Comparison of ENCODE assay signal across 1 cellular context in genomic region chr7:636396-636795, GRCh38.
A peak's percentile ranks its signal among the peaks of the same experiment; 100 is the strongest.
TF ChIP-seq lines count a peak whose summit lies in the region.

No MANE protein-coding gene starts in this region.

TF ChIP-seq in K562, 482 proteins besides CTCF, POLR2A, EP300 and RAD21 (continued from another document and continues in another):
- no peak for TF ChIP-seq ZNF318 (IDR thresholded peaks at IDR 0.05; ENCODE audit: borderline replicate concordance in 1 of 2, low read depth in 1 of 2)
- TF ChIP-seq ZNF408 (CRISPR knock-in tag; IDR thresholded peaks at IDR 0.05; ENCODE audit: low read depth): no peak
- no peak for TF ChIP-seq ATF1 (CRISPR knock-in tag; IDR thresholded peaks at IDR 0.05)
- TF ChIP-seq ATF1 (tag; IDR thresholded peaks at IDR 0.05): 0 out of 2 replicates have a peak, but pooled peaks have one; percentile 22
- TF ChIP-seq CBFA2T2 (conservative IDR thresholded peaks at IDR 0.05): no peak
- TF ChIP-seq CCAR2 (IDR thresholded peaks at IDR 0.05; ENCODE audit: low read depth, low read length): no peak
- TF ChIP-seq ARID2 (IDR thresholded peaks at IDR 0.05): peak; percentile 88
- TF ChIP-seq ESRRA (IDR thresholded peaks at IDR 0.05; ENCODE audit: borderline replicate concordance, low read depth): 0 out of 2 replicates have a peak, but pooled peaks have one; percentile 42
- TF ChIP-seq SRSF9 (IDR thresholded peaks at IDR 0.05; ENCODE audit: borderline replicate concordance, low read depth, low read length): no peak
- no peak for TF ChIP-seq FOXJ2 (tag; IDR thresholded peaks at IDR 0.05)
- no peak for TF ChIP-seq PHB (CRISPR knock-in tag; IDR thresholded peaks at IDR 0.05)
- no peak for TF ChIP-seq ZNF274 (IDR thresholded peaks at IDR 0.05; ENCODE audit: borderline replicate concordance, low read depth, low read length)
- no peak for TF ChIP-seq TAF1 (IDR thresholded peaks at IDR 0.05; ENCODE audit: control insufficient read depth, extremely low read depth, insufficient read depth, low read length, severe bottlenecking)
- TF ChIP-seq STAG1 (CRISPR knock-in tag; IDR thresholded peaks at IDR 0.05; ENCODE audit: borderline replicate concordance): peak; percentile 90
- no peak for TF ChIP-seq TCF3 (CRISPR knock-in tag; IDR thresholded peaks at IDR 0.05)
- TF ChIP-seq ZBTB5 (IDR thresholded peaks at IDR 0.05): no peak
- TF ChIP-seq DEAF1 (CRISPR knock-in tag; IDR thresholded peaks at IDR 0.05): peak; percentile 88
- no peak for TF ChIP-seq ZNF77 (CRISPR knock-in tag; IDR thresholded peaks at IDR 0.05)
- TF ChIP-seq SAFB (IDR thresholded peaks at IDR 0.05; ENCODE audit: borderline replicate concordance, low read depth, low read length): no peak
- TF ChIP-seq ZNF316 (IDR thresholded peaks at IDR 0.05): no peak
- TF ChIP-seq NELFE (IDR thresholded peaks at IDR 0.05; ENCODE audit: insufficient read depth, insufficient read length): no peak
- no peak for TF ChIP-seq LCOR (CRISPR knock-in tag; IDR thresholded peaks at IDR 0.05)
- TF ChIP-seq ESRRB (CRISPR knock-in tag; IDR thresholded peaks at IDR 0.05; ENCODE audit: borderline replicate concordance): no peak
- TF ChIP-seq ZNF696 (CRISPR knock-in tag; conservative IDR thresholded peaks at IDR 0.05): no peak
- no peak for TF ChIP-seq REST (CRISPR knock-in tag; IDR thresholded peaks at IDR 0.05; ENCODE audit: low read depth)
- TF ChIP-seq NUFIP1 (IDR thresholded peaks at IDR 0.05; ENCODE audit: partially characterized antibody): peak; percentile 16
- TF ChIP-seq NFYB (IDR thresholded peaks at IDR 0.05; ENCODE audit: extremely low read depth, insufficient read length): no peak
- no peak for TF ChIP-seq GATA2 (CRISPR knock-in tag; IDR thresholded peaks at IDR 0.05)
- no peak for TF ChIP-seq ZNF551 (CRISPR knock-in tag; IDR thresholded peaks at IDR 0.05)
- TF ChIP-seq BACH1 (tag; IDR thresholded peaks at IDR 0.05): no peak
- TF ChIP-seq ZNF830 (CRISPR knock-in tag; IDR thresholded peaks at IDR 0.05): no peak
- TF ChIP-seq SMC3 (conservative IDR thresholded peaks at IDR 0.05; ENCODE audit: insufficient read depth, low read depth, low read length): peak; percentile 63; the same call in 1 of the 2 replicates
- no peak for TF ChIP-seq PHF20 (IDR thresholded peaks at IDR 0.05; ENCODE audit: partially characterized antibody)
- TF ChIP-seq THAP7 (CRISPR knock-in tag; IDR thresholded peaks at IDR 0.05): no peak
- TF ChIP-seq MAFF (IDR thresholded peaks at IDR 0.05; ENCODE audit: low read length): no peak
- no peak for TF ChIP-seq SOX6 (IDR thresholded peaks at IDR 0.05)
- TF ChIP-seq HMG20B (CRISPR knock-in tag; IDR thresholded peaks at IDR 0.05): no peak
- no peak for TF ChIP-seq EHMT2 (IDR thresholded peaks at IDR 0.05)
- no peak for TF ChIP-seq SRSF1 (IDR thresholded peaks at IDR 0.05; ENCODE audit: low read depth, low read length)
- no peak for TF ChIP-seq E2F5 (CRISPR knock-in tag; IDR thresholded peaks at IDR 0.05)
- TF ChIP-seq RFX5 (IDR thresholded peaks at IDR 0.05; ENCODE audit: low read depth, low read length): no peak
- no peak for TF ChIP-seq CEBPB (tag; IDR thresholded peaks at IDR 0.05)
- no peak for TF ChIP-seq PML (IDR thresholded peaks at IDR 0.05; ENCODE audit: low read length)
- peak; percentile 59 for TF ChIP-seq CXXC5 (CRISPR knock-in tag; IDR thresholded peaks at IDR 0.05)
- TF ChIP-seq ID3 (CRISPR knock-in tag; IDR thresholded peaks at IDR 0.05): no peak
- TF ChIP-seq ID3 (tag; IDR thresholded peaks at IDR 0.05): no peak
- 0 out of 2 replicates have a peak, but pooled peaks have one; percentile 14 for TF ChIP-seq JUND (IDR thresholded peaks at IDR 0.05; ENCODE audit: borderline replicate concordance, low read depth, low read length)
- no peak for TF ChIP-seq JUND (tag; IDR thresholded peaks at IDR 0.05; ENCODE audit: borderline replicate concordance, low read depth, low read length)
- TF ChIP-seq SP2 (IDR thresholded peaks at IDR 0.05; ENCODE audit: extremely low read depth, low read depth, low read length, poor library complexity, severe bottlenecking): no peak
- no peak for TF ChIP-seq TEAD4 (IDR thresholded peaks at IDR 0.05; ENCODE audit: low read length)
- no peak for TF ChIP-seq TEAD4 (CRISPR knock-in tag; IDR thresholded peaks at IDR 0.05; ENCODE audit: borderline replicate concordance)
- peak; percentile 13; the same call in 1 of the 2 replicates for TF ChIP-seq NKRF (IDR thresholded peaks at IDR 0.05; ENCODE audit: borderline replicate concordance)
